In genomic region chr18:59428018-59428417, GRCh38 we compare ENCODE assay signal across 20 cellular contexts.
"Had no signal": no experiment of that assay in that cellular context is flagged by ENCODE, and none has a peak within 500 bp of the region (broad histone marks: within the 10 kb centered on the region; RNA-seq: fewer than 3 reads in every experiment).

No MANE protein-coding gene starts in this region.

- DNase-seq: cerebellar nuclear complex; colonic mucosa; dermis blood vessel endothelial cell; esophagus squamous epithelium; foreskin melanocyte; kidney; left colon; mammary epithelial cell; mucosa of descending colon; naive thymus-derived CD8-positive, alpha-beta T cell; psoas muscle; retina; spleen; stimulated activated CD4-positive, alpha-beta T cell treated with anti-CD3 and anti-CD28 coated beads, Interleukin-15, amount 100 ng/mL, for 24 hours; stimulated activated CD4-positive, alpha-beta T cell treated with anti-CD3 and anti-CD28 coated beads, Interleukin-1b, Interleukin-23, amount 100 ng/mL, for 48 hours; stimulated activated CD4-positive, alpha-beta T cell treated with anti-CD3 and anti-CD28 coated beads, Interleukin-4, amount 100 ng/mL, for 4 hours; stimulated activated naive B cell treated with anti-CD40 and anti-IgM and Interleukin-4, amounts not matched to agents 10 μg/mL and 1 μg/mL and 100 μg/mL, for 72 hours; stimulated activated naive CD8-positive, alpha-beta T cell treated with anti-CD3 and anti-CD28 coated beads, Interleukin-15, amount 100 ng/mL, for 72 hours; trophoblast cell had no signal

- ATAC-seq: left colon; mucosa of descending colon; naive thymus-derived CD8-positive, alpha-beta T cell; sciatic nerve; stimulated activated naive B cell treated with anti-CD40 and anti-IgM and Interleukin-4, amounts not matched to agents 10 μg/mL and 1 μg/mL and 100 μg/mL, for 72 hours; stimulated activated naive CD8-positive, alpha-beta T cell treated with anti-CD3 and anti-CD28 coated beads, Interleukin-15, amount 100 ng/mL, for 72 hours had no signal
